12 cellular contexts compared by ENCODE assay signal in the genomic region with DNA sequence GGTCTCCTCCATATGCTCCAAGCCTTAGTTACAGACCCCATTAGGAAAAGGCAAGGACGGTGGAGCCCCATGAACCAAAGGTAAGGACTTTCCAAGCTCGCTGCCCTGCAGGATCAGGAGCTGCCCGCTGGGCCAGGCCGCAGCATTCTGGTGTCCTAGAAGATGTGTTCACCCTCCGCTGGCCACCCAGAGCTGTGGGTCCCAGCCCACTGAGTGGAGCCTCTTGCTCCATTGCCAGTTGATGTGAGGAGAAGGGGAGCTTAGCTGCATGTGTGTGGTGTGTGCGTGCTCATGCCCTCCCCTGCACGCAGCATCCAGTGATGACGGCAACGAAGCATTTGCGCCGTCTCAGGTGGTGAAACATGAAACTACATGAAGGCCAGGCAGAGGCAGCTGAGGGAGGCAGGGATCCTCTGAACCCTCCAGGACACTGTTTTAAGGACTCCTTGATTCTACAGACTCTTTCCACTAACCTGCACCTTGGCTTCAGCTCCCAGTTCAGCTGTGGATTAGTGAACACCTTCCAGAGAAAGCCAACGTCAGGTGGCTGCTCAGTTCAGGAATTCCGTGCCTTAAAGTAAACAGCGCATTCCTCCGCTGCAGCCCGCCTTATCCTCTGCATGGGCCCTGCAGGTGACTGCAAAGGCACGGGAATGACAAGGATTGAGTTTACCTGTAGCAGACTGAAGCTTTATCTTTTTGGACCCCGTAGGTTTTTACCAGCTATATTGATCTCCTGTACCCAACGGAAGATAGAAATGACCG. TPM values are rescaled to one million over a fixed set of nuclear protein-coding genes. Genes with fewer than 3 reads are reported as not detected.
DNase-seq lines count a peak whose midpoint lies in the region; FAIRE-seq and TF ChIP-seq lines count a peak whose summit lies in the region.
"Had no signal": no experiment of that assay in that cellular context is flagged by ENCODE, and none has a peak within 500 bp of the region (broad histone marks: within the 10 kb centered on the region; RNA-seq: fewer than 3 reads in every experiment).

No MANE protein-coding gene starts in this region.

- H3F3A ChIP-seq in GM23248 (ENCODE audit: insufficient read depth): 0 out of 2 replicates have a peak, but pooled peaks cover 21% of the 10 kb centered on the region

- H3K27me3 Mint-ChIP-seq in astrocyte (ENCODE audit: low read depth, unreplicated experiment) (no peaks in the 10 kb centered on the region), progenitor cell of endocrine pancreas (no peaks in the 10 kb centered on the region)
- H3K27me3 Mint-ChIP-seq: CD4-positive, CD25-positive, alpha-beta regulatory T cell had no signal

- TF ChIP-seq CTCF in astrocyte (IDR thresholded peaks at IDR 0.05; ENCODE audit: insufficient read depth, low read depth, low read length): no peak
- no peak for TF ChIP-seq CTCF in progenitor cell of endocrine pancreas (IDR thresholded peaks at IDR 0.05; ENCODE audit: unreplicated experiment)

- H3K4me2 ChIP-seq in GM23248 (ENCODE audit: unreplicated experiment) (peak overlapping the region; percentile 38), astrocyte (ENCODE audit: low read length) (no peak overlapping the region)
- H3K4me2 ChIP-seq: PC-9 had no signal

- in situ Hi-C loops in GM23248 (cut with MboI) (loop anchor here (5.0 to 25.0 kb wide), 3 partner anchors 112 to 1208 kb away; no protein-coding TSS in a partner anchor), HAP-1 (cut with MboI; ENCODE audit: low sequenced_read_pairs) (loop anchor here (5.0 to 25.0 kb wide), 4 partner anchors 67 to 1208 kb away; no protein-coding TSS in a partner anchor)

- H3K27ac ChIP-seq in GM23248 (no peak overlapping the region), astrocyte (ENCODE audit: low read depth, low read length) (no peak overlapping the region), SJCRH30 (no peak overlapping the region)
- H3K27ac ChIP-seq in effector memory CD4-positive, alpha-beta T cell (ENCODE audit: insufficient read depth, low read length, poor library complexity, severe bottlenecking): no peak overlapping the region
- H3K27ac ChIP-seq: PC-9, SK-N-MC had no signal

- H3K27me3 ChIP-seq in GM23248 (replicated peaks; ENCODE audit: insufficient read depth): no peaks in the 10 kb centered on the region
- no peaks in the 10 kb centered on the region for H3K27me3 ChIP-seq in astrocyte (ENCODE audit: insufficient read depth, low read length)
- H3K27me3 ChIP-seq in iPS-15b (ENCODE audit: control insufficient read depth, insufficient read depth, low read length): no peaks in the 10 kb centered on the region
- no peaks in the 10 kb centered on the region for H3K27me3 ChIP-seq in SJCRH30
- no peaks in the 10 kb centered on the region for H3K27me3 ChIP-seq in HAP-1 (ENCODE audit: low read depth)
- no peaks in the 10 kb centered on the region for H3K27me3 ChIP-seq in effector memory CD4-positive, alpha-beta T cell (replicated peaks; ENCODE audit: control insufficient read depth, insufficient read depth, low read length, poor library complexity, severe bottlenecking)
- H3K27me3 ChIP-seq: MG63 had no signal

- no peaks in the 10 kb centered on the region for H3K9me2 ChIP-seq in GM23248 (ENCODE audit: insufficient read depth)

- DNase-seq in GM23248 (no peak), astrocyte (ENCODE audit: low read depth) (no peak), progenitor cell of endocrine pancreas (ENCODE audit: low spot score, unreplicated experiment) (no peak), SJCRH30 (no peak), HAP-1 (ENCODE audit: low spot score in 2 of 2) (no peak)
- DNase-seq in effector memory CD4-positive, alpha-beta T cell: no peak

- H3K36me3 Mint-ChIP-seq in astrocyte (ENCODE audit: low read depth, unreplicated experiment): no peaks in the 10 kb centered on the region
- peaks cover 11% of the 10 kb centered on the region for H3K36me3 Mint-ChIP-seq in progenitor cell of endocrine pancreas (ENCODE audit: insufficient read depth)

- H3K36me3 ChIP-seq in GM23248 (ENCODE audit: low read depth) (no peaks in the 10 kb centered on the region), astrocyte (ENCODE audit: insufficient read depth, low read length) (peaks cover 7% of the 10 kb centered on the region), iPS-15b (ENCODE audit: control insufficient read depth, insufficient read depth, low read length) (peaks cover 2% of the 10 kb centered on the region), SJCRH30 (peaks cover 2% of the 10 kb centered on the region; the same call in 1 of the 2 replicates), HAP-1 (replicated peaks) (peaks cover 4% of the 10 kb centered on the region; the same call in 1 of the 2 replicates)
- H3K36me3 ChIP-seq in effector memory CD4-positive, alpha-beta T cell (ENCODE audit: control insufficient read depth, insufficient read depth, low read length): peaks cover 42% of the 10 kb centered on the region

- H3K4me3 ChIP-seq in GM23248 (no peak overlapping the region), astrocyte (ENCODE audit: insufficient read depth, low read depth, low read length) (no peak overlapping the region), iPS-15b (ENCODE audit: low read depth, low read length) (no peak overlapping the region), SJCRH30 (no peak overlapping the region), HAP-1 (no peak overlapping the region)
- H3K4me3 ChIP-seq in effector memory CD4-positive, alpha-beta T cell (ENCODE audit: insufficient read depth, low read depth, low read length, poor library complexity, severe bottlenecking): no peak overlapping the region
- H3K4me3 ChIP-seq: MG63, PC-9, SK-N-MC had no signal

- H3K4me1 ChIP-seq in GM23248 (ENCODE audit: insufficient read depth) (peaks cover 3% of the 10 kb centered on the region; the same call in 1 of the 2 replicates), astrocyte (ENCODE audit: insufficient read depth, low read length) (no peaks in the 10 kb centered on the region), iPS-15b (ENCODE audit: control insufficient read depth, insufficient read depth, low read length) (no peaks in the 10 kb centered on the region), SJCRH30 (no peaks in the 10 kb centered on the region), HAP-1 (no peaks in the 10 kb centered on the region)
- no peaks in the 10 kb centered on the region for H3K4me1 ChIP-seq in effector memory CD4-positive, alpha-beta T cell (ENCODE audit: control insufficient read depth, insufficient read depth, low read length, poor library complexity, severe bottlenecking)

- H3K27ac Mint-ChIP-seq in astrocyte (ENCODE audit: unreplicated experiment) (peak overlapping the region; percentile 53), progenitor cell of endocrine pancreas (peak overlapping the region; percentile 79)

- H3K4me3 Mint-ChIP-seq in astrocyte (ENCODE audit: unreplicated experiment): no peak overlapping the region
- peak overlapping the region; percentile 19 for H3K4me3 Mint-ChIP-seq in progenitor cell of endocrine pancreas (ENCODE audit: low read depth)
- H3K4me3 Mint-ChIP-seq: CD4-positive, CD25-positive, alpha-beta regulatory T cell had no signal

- H3K4me1 Mint-ChIP-seq in astrocyte (ENCODE audit: low read depth, unreplicated experiment) (peaks cover 14% of the 10 kb centered on the region), progenitor cell of endocrine pancreas (ENCODE audit: low read depth) (peaks cover 17% of the 10 kb centered on the region)

- 96 to 97% methylated on average over 20 of the region's 20 CpGs for WGBS in GM23248 (ENCODE audit: low coverage in 1 of 2, low lambda C conversion rate in 2 of 2, missing lambda C conversion rate in 2 of 2), 2 experiments

- H3K9ac ChIP-seq in GM23248 (no peak overlapping the region), astrocyte (ENCODE audit: low read length) (no peak overlapping the region), iPS-15b (ENCODE audit: low read depth, low read length) (peak overlapping the region; percentile 32)

- no peaks in the 10 kb centered on the region for H3K9me3 ChIP-seq in GM23248 (ENCODE audit: low read depth)
- no peaks in the 10 kb centered on the region for H3K9me3 ChIP-seq in astrocyte (ENCODE audit: insufficient read depth, low read depth, low read length)
- H3K9me3 ChIP-seq in iPS-15b (ENCODE audit: control insufficient read depth, insufficient read depth, low read length): no peaks in the 10 kb centered on the region
- H3K9me3 ChIP-seq in SJCRH30 (replicated peaks): no peaks in the 10 kb centered on the region
- H3K9me3 ChIP-seq in HAP-1: no peaks in the 10 kb centered on the region
- H3K9me3 ChIP-seq in effector memory CD4-positive, alpha-beta T cell (ENCODE audit: control insufficient read depth, low read length): no peaks in the 10 kb centered on the region
- H3K9me3 ChIP-seq: MG63 had no signal

- no peak for FAIRE-seq in astrocyte (lab: Jason Lieb, UNC)
- FAIRE-seq: G401.6 had no signal

- H3K79me2 ChIP-seq in GM23248 (ENCODE audit: insufficient read depth) (no peaks in the 10 kb centered on the region), astrocyte (ENCODE audit: insufficient read depth, low read length) (no peaks in the 10 kb centered on the region)

- peaks cover 1% of the 10 kb centered on the region for H3K9me3 Mint-ChIP-seq in astrocyte (ENCODE audit: unreplicated experiment)
- H3K9me3 Mint-ChIP-seq in progenitor cell of endocrine pancreas (ENCODE audit: low read depth): no peaks in the 10 kb centered on the region
- H3K9me3 Mint-ChIP-seq: CD4-positive, CD25-positive, alpha-beta regulatory T cell had no signal

- H4K20me1 ChIP-seq in GM23248 (ENCODE audit: insufficient read depth) (no peaks in the 10 kb centered on the region), astrocyte (ENCODE audit: insufficient read depth, low read length) (peaks cover 3% of the 10 kb centered on the region)

- H2AFZ ChIP-seq in GM23248 (no peak overlapping the region), astrocyte (ENCODE audit: low read depth, low read length) (no peak overlapping the region)
- H2AFZ ChIP-seq: PC-9 had no signal

RNA-seq across cellular contexts. Expression of gene SMYD2, which starts 48.7 kb away (rescaled TPM):
- 34.9 and 49.3 TPM in 2 replicates for total RNA-seq in GM23248 (2014; rRNA removed; shearing (Covaris generic))
- 48.1 and 52.1 TPM in 2 replicates for polyA plus RNA-seq in GM23248 (2016; fragmentation: Nextera tagmentation; extraction: Ambion mirVana)
- total RNA-seq in astrocyte (33.7 and 38.6 TPM in 2 replicates), progenitor cell of endocrine pancreas (46.8 and 47.8 TPM in 2 replicates)
- total RNA-seq in SJCRH30 (2014; rRNA removed; shearing (Covaris generic)): 34.8 and 37.2 TPM in 2 replicates
